Comparison of ENCODE assay signal across 24 cellular contexts in genomic region chr5:128346038-128346437, GRCh38.
"Had no signal": no experiment of that assay in that cellular context is flagged by ENCODE, and none has a peak within 500 bp of the region (broad histone marks: within the 10 kb centered on the region; RNA-seq: fewer than 3 reads in every experiment).

No MANE protein-coding gene starts in this region.

- ATAC-seq: esophagus mucosa; gastroesophageal sphincter; left lung; lower lobe of right lung; natural killer cell; pancreas; sciatic nerve; stimulated activated naive B cell treated with anti-CD40 and anti-IgM and Interleukin-4, amounts not matched to agents 10 μg/mL and 1 μg/mL and 100 μg/mL, for 72 hours had no signal

- H3K27ac ChIP-seq: dorsolateral prefrontal cortex, epithelial cell of prostate, gastroesophageal sphincter, left lung, lower lobe of right lung, pancreas, skin epidermis, spleen, thoracic aorta, tibial nerve, upper lobe of left lung had no signal

- DNase-seq: caudate nucleus; dorsolateral prefrontal cortex; effector CD4-positive, alpha-beta T cell; endodermal cell; foreskin fibroblast; hypothalamus; immature natural killer cell; islet precursor cell; kidney glomerular epithelial cell; left lung; lower lobe of right lung; natural killer cell; occipital lobe; pancreas; spleen; stimulated activated naive B cell treated with anti-CD40 and anti-IgM and Interleukin-4, amounts not matched to agents 10 μg/mL and 1 μg/mL and 100 μg/mL, for 72 hours had no signal

- H3K4me1 ChIP-seq: lower lobe of right lung, pancreas, tibial nerve, upper lobe of left lung had no signal

- H3K27me3 ChIP-seq: gastroesophageal sphincter, left lung, spleen, tibial nerve, upper lobe of left lung had no signal

- H3K9me3 ChIP-seq: gastroesophageal sphincter, left lung, lower lobe of right lung, pancreas, spleen, thoracic aorta, tibial nerve, upper lobe of left lung had no signal

- H3K36me3 ChIP-seq: left lung, lower lobe of right lung, pancreas, spleen, thoracic aorta, upper lobe of left lung had no signal

- H3K4me3 ChIP-seq: dorsolateral prefrontal cortex, gastroesophageal sphincter, left lung, lower lobe of right lung, pancreas, skin epidermis, spleen, thoracic aorta, tibial nerve, upper lobe of left lung had no signal
